21 cellular contexts compared by ENCODE assay signal in genomic region chrX:14915596-14915995, GRCh38.
"Had no signal": no experiment of that assay in that cellular context is flagged by ENCODE, and none has a peak within 500 bp of the region (broad histone marks: within the 10 kb centered on the region; RNA-seq: fewer than 3 reads in every experiment).

No MANE protein-coding gene starts in this region.

- ATAC-seq: activated CD8-positive, alpha-beta T cell treated with anti-CD3 and anti-CD28 coated beads, Interleukin-2, amount 10 ng/mL, durations not matched to agents 7 days and 5 days; foreskin keratinocyte; left ventricle myocardium superior; psoas muscle; right lobe of liver; stimulated activated effector memory CD8-positive, alpha-beta T cell treated with anti-CD3 and anti-CD28 coated beads, Interleukin-12 subunit alpha, Interleukin-12 subunit beta, amount 100 ng/mL, for 72 hours; WTC11 had no signal

- H3K4me3 ChIP-seq: breast epithelium, psoas muscle, right lobe of liver, thyroid gland, uterus had no signal

- H3K4me1 ChIP-seq: breast epithelium, foreskin keratinocyte, psoas muscle, right lobe of liver, thyroid gland, uterus had no signal

- H3K27ac ChIP-seq: breast epithelium, foreskin keratinocyte, psoas muscle, right lobe of liver, thyroid gland, uterus had no signal

- H3K36me3 ChIP-seq: breast epithelium, uterus had no signal

- H3K27me3 Mint-ChIP-seq: activated naive CD8-positive, alpha-beta T cell treated with anti-CD3 and anti-CD28 coated beads, Interleukin-2, amount 10 ng/mL, durations not matched to agents 7 days and 5 days; dendritic cell treated with granulocyte-macrophage colony-stimulating factor and Interleukin-4, amounts not matched to agents 40 ng/mL and 50 ng/mL, for 4 days; memory B cell had no signal

- H3K4me1 Mint-ChIP-seq: activated naive CD8-positive, alpha-beta T cell treated with anti-CD3 and anti-CD28 coated beads, Interleukin-2, amount 10 ng/mL, durations not matched to agents 7 days and 5 days; memory B cell; stimulated activated effector memory CD8-positive, alpha-beta T cell treated with anti-CD3 and anti-CD28 coated beads, Interleukin-12 subunit alpha, Interleukin-12 subunit beta, amount 100 ng/mL, for 72 hours; WTC11 had no signal

- DNase-seq: activated CD4-positive, alpha-beta T cell treated with anti-CD3 and anti-CD28 coated beads for 48 hours; activated CD8-positive, alpha-beta memory T cell treated with anti-CD3 and anti-CD28 coated beads, Interleukin-2, amount 50 U/mL, for 4 hours; activated CD8-positive, alpha-beta T cell treated with anti-CD3 and anti-CD28 coated beads, Interleukin-2, amount 10 ng/mL, durations not matched to agents 7 days and 5 days; activated gamma-delta T cell; activated naive CD8-positive, alpha-beta T cell treated with anti-CD3 and anti-CD28 coated beads, Interleukin-2, amount 10 ng/mL, durations not matched to agents 7 days and 5 days; activated T-cell treated with anti-CD3 and anti-CD28 coated beads, Interleukin-2, amount 50 U/mL, for 48 hours; anterior cingulate cortex; cerebellar nuclear complex; effector memory CD4-positive, alpha-beta T cell; left ventricle myocardium superior; psoas muscle; right lobe of liver; T-helper 2 cell; thyroid gland; uterus had no signal

- H3K9me3 Mint-ChIP-seq: activated naive CD8-positive, alpha-beta T cell treated with anti-CD3 and anti-CD28 coated beads, Interleukin-2, amount 10 ng/mL, durations not matched to agents 7 days and 5 days; dendritic cell treated with granulocyte-macrophage colony-stimulating factor and Interleukin-4, amounts not matched to agents 40 ng/mL and 50 ng/mL, for 4 days; memory B cell; stimulated activated effector memory CD8-positive, alpha-beta T cell treated with anti-CD3 and anti-CD28 coated beads, Interleukin-12 subunit alpha, Interleukin-12 subunit beta, amount 100 ng/mL, for 72 hours; WTC11 had no signal

- H3K27ac Mint-ChIP-seq: activated CD8-positive, alpha-beta T cell treated with anti-CD3 and anti-CD28 coated beads, Interleukin-2, amount 10 ng/mL, durations not matched to agents 7 days and 5 days; activated naive CD8-positive, alpha-beta T cell treated with anti-CD3 and anti-CD28 coated beads, Interleukin-2, amount 10 ng/mL, durations not matched to agents 7 days and 5 days; dendritic cell treated with granulocyte-macrophage colony-stimulating factor and Interleukin-4, amounts not matched to agents 40 ng/mL and 50 ng/mL, for 4 days; memory B cell; stimulated activated effector memory CD8-positive, alpha-beta T cell treated with anti-CD3 and anti-CD28 coated beads, Interleukin-12 subunit alpha, Interleukin-12 subunit beta, amount 100 ng/mL, for 72 hours; WTC11 had no signal

- H3K27me3 ChIP-seq: breast epithelium, foreskin keratinocyte, right lobe of liver, thyroid gland, uterus had no signal

- H3K9me3 ChIP-seq: breast epithelium, psoas muscle, right lobe of liver, thyroid gland, uterus had no signal

- H3K4me3 Mint-ChIP-seq: activated CD8-positive, alpha-beta T cell treated with anti-CD3 and anti-CD28 coated beads, Interleukin-2, amount 10 ng/mL, durations not matched to agents 7 days and 5 days; activated naive CD8-positive, alpha-beta T cell treated with anti-CD3 and anti-CD28 coated beads, Interleukin-2, amount 10 ng/mL, durations not matched to agents 7 days and 5 days; dendritic cell treated with granulocyte-macrophage colony-stimulating factor and Interleukin-4, amounts not matched to agents 40 ng/mL and 50 ng/mL, for 4 days; memory B cell; stimulated activated effector memory CD8-positive, alpha-beta T cell treated with anti-CD3 and anti-CD28 coated beads, Interleukin-12 subunit alpha, Interleukin-12 subunit beta, amount 100 ng/mL, for 72 hours; WTC11 had no signal
